ENCODE assay signal across 2 cellular contexts in the genomic region with DNA sequence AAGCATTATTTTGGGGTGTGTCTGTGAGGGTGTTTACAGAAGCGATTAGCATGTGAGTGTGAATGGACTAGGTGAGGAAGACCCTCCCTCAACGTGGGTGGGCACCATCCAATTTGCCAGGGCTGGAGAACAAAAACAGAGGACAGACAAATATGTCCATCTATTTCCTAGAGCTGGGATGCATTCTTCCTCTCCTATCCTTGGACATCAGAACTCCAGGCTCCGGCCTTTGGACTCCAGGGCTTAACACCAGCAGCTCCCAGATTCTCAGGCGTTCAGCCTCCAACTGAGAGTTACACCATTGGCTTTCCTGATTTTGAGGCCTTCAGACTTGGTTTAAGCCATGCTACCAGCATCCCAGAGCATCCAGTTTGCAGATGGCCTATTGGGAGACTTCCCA.
TF ChIP-seq lines count a peak whose summit lies in the region.

No MANE protein-coding gene starts in this region.

TF ChIP-seq in HepG2, 621 proteins besides CTCF, POLR2A, EP300 and RAD21:
- TF ChIP-seq, protein P1, sequence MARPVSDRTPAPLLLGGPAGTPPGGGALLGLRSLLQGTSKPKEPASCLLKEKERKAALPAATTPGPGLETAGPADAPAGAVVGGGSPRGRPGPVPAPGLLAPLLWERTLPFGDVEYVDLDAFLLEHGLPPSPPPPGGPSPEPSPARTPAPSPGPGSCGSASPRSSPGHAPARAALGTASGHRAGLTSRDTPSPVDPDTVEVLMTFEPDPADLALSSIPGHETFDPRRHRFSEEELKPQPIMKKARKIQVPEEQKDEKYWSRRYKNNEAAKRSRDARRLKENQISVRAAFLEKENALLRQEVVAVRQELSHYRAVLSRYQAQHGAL (CRISPR knock-in tag; IDR thresholded peaks at IDR 0.05; ENCODE audit: not compliant biosample characterization): no peak
- peak; percentile 28 for TF ChIP-seq HNF4A (CRISPR knock-in tag; IDR thresholded peaks at IDR 0.05)

TF ChIP-seq in GM12878, 131 proteins besides CTCF, POLR2A, EP300 and RAD21:
- TF ChIP-seq KAT2A (conservative IDR thresholded peaks at IDR 0.05; ENCODE audit: control insufficient read depth, low read depth, low read length) (no peak), ZNF217 (IDR thresholded peaks at IDR 0.05) (no peak), TCF7 (IDR thresholded peaks at IDR 0.05; ENCODE audit: borderline replicate concordance) (no peak), BRCA1 (IDR thresholded peaks at IDR 0.05; ENCODE audit: low read depth, low read length) (no peak), JUND (IDR thresholded peaks at IDR 0.05; ENCODE audit: low read depth, low read length) (no peak), SP1 (IDR thresholded peaks at IDR 0.05; ENCODE audit: low read depth, low read length) (no peak), NFXL1 (IDR thresholded peaks at IDR 0.05; ENCODE audit: borderline replicate concordance) (no peak), CEBPB (IDR thresholded peaks at IDR 0.05; ENCODE audit: borderline replicate concordance in 1 of 2, low read depth in 2 of 2, low read length in 2 of 2) (no peak), SIX5 (IDR thresholded peaks at IDR 0.05; ENCODE audit: low read depth, low read length, severe bottlenecking) (no peak), IKZF2 (IDR thresholded peaks at IDR 0.05) (no peak), PAX5 (IDR thresholded peaks at IDR 0.05; ENCODE audit: borderline replicate concordance, low read depth, low read length) (no peak), SUPT20H (IDR thresholded peaks at IDR 0.05; ENCODE audit: borderline replicate concordance, control insufficient read depth, low read depth, low read length) (no peak)
- TF ChIP-seq, protein P2, sequence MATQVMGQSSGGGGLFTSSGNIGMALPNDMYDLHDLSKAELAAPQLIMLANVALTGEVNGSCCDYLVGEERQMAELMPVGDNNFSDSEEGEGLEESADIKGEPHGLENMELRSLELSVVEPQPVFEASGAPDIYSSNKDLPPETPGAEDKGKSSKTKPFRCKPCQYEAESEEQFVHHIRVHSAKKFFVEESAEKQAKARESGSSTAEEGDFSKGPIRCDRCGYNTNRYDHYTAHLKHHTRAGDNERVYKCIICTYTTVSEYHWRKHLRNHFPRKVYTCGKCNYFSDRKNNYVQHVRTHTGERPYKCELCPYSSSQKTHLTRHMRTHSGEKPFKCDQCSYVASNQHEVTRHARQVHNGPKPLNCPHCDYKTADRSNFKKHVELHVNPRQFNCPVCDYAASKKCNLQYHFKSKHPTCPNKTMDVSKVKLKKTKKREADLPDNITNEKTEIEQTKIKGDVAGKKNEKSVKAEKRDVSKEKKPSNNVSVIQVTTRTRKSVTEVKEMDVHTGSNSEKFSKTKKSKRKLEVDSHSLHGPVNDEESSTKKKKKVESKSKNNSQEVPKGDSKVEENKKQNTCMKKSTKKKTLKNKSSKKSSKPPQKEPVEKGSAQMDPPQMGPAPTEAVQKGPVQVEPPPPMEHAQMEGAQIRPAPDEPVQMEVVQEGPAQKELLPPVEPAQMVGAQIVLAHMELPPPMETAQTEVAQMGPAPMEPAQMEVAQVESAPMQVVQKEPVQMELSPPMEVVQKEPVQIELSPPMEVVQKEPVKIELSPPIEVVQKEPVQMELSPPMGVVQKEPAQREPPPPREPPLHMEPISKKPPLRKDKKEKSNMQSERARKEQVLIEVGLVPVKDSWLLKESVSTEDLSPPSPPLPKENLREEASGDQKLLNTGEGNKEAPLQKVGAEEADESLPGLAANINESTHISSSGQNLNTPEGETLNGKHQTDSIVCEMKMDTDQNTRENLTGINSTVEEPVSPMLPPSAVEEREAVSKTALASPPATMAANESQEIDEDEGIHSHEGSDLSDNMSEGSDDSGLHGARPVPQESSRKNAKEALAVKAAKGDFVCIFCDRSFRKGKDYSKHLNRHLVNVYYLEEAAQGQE (IDR thresholded peaks at IDR 0.05; ENCODE audit: low read depth, low read length): no peak
- TF ChIP-seq, protein P3, sequence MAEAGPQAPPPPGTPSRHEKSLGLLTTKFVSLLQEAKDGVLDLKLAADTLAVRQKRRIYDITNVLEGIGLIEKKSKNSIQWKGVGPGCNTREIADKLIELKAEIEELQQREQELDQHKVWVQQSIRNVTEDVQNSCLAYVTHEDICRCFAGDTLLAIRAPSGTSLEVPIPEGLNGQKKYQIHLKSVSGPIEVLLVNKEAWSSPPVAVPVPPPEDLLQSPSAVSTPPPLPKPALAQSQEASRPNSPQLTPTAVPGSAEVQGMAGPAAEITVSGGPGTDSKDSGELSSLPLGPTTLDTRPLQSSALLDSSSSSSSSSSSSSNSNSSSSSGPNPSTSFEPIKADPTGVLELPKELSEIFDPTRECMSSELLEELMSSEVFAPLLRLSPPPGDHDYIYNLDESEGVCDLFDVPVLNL (IDR thresholded peaks at IDR 0.05; ENCODE audit: low read depth, low read length): no peak
- TF ChIP-seq, protein P4, sequence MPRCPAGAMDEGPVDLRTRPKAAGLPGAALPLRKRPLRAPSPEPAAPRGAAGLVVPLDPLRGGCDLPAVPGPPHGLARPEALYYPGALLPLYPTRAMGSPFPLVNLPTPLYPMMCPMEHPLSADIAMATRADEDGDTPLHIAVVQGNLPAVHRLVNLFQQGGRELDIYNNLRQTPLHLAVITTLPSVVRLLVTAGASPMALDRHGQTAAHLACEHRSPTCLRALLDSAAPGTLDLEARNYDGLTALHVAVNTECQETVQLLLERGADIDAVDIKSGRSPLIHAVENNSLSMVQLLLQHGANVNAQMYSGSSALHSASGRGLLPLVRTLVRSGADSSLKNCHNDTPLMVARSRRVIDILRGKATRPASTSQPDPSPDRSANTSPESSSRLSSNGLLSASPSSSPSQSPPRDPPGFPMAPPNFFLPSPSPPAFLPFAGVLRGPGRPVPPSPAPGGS (IDR thresholded peaks at IDR 0.05; ENCODE audit: borderline replicate concordance, insufficient read depth, low read depth, low read length, poor library complexity, severe bottlenecking): no peak
- TF ChIP-seq, protein P5, sequence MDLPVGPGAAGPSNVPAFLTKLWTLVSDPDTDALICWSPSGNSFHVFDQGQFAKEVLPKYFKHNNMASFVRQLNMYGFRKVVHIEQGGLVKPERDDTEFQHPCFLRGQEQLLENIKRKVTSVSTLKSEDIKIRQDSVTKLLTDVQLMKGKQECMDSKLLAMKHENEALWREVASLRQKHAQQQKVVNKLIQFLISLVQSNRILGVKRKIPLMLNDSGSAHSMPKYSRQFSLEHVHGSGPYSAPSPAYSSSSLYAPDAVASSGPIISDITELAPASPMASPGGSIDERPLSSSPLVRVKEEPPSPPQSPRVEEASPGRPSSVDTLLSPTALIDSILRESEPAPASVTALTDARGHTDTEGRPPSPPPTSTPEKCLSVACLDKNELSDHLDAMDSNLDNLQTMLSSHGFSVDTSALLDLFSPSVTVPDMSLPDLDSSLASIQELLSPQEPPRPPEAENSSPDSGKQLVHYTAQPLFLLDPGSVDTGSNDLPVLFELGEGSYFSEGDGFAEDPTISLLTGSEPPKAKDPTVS (IDR thresholded peaks at IDR 0.05; ENCODE audit: low read depth, low read length): no peak
- TF ChIP-seq, protein P6, sequence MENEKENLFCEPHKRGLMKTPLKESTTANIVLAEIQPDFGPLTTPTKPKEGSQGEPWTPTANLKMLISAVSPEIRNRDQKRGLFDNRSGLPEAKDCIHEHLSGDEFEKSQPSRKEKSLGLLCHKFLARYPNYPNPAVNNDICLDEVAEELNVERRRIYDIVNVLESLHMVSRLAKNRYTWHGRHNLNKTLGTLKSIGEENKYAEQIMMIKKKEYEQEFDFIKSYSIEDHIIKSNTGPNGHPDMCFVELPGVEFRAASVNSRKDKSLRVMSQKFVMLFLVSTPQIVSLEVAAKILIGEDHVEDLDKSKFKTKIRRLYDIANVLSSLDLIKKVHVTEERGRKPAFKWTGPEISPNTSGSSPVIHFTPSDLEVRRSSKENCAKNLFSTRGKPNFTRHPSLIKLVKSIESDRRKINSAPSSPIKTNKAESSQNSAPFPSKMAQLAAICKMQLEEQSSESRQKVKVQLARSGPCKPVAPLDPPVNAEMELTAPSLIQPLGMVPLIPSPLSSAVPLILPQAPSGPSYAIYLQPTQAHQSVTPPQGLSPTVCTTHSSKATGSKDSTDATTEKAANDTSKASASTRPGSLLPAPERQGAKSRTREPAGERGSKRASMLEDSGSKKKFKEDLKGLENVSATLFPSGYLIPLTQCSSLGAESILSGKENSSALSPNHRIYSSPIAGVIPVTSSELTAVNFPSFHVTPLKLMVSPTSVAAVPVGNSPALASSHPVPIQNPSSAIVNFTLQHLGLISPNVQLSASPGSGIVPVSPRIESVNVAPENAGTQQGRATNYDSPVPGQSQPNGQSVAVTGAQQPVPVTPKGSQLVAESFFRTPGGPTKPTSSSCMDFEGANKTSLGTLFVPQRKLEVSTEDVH (IDR thresholded peaks at IDR 0.05; ENCODE audit: low read depth, partially characterized antibody): no peak
- TF ChIP-seq, protein P7, sequence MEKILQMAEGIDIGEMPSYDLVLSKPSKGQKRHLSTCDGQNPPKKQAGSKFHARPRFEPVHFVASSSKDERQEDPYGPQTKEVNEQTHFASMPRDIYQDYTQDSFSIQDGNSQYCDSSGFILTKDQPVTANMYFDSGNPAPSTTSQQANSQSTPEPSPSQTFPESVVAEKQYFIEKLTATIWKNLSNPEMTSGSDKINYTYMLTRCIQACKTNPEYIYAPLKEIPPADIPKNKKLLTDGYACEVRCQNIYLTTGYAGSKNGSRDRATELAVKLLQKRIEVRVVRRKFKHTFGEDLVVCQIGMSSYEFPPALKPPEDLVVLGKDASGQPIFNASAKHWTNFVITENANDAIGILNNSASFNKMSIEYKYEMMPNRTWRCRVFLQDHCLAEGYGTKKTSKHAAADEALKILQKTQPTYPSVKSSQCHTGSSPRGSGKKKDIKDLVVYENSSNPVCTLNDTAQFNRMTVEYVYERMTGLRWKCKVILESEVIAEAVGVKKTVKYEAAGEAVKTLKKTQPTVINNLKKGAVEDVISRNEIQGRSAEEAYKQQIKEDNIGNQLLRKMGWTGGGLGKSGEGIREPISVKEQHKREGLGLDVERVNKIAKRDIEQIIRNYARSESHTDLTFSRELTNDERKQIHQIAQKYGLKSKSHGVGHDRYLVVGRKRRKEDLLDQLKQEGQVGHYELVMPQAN (conservative IDR thresholded peaks at IDR 0.05): no peak
